12 cellular contexts compared by ENCODE assay signal in the genomic region with DNA sequence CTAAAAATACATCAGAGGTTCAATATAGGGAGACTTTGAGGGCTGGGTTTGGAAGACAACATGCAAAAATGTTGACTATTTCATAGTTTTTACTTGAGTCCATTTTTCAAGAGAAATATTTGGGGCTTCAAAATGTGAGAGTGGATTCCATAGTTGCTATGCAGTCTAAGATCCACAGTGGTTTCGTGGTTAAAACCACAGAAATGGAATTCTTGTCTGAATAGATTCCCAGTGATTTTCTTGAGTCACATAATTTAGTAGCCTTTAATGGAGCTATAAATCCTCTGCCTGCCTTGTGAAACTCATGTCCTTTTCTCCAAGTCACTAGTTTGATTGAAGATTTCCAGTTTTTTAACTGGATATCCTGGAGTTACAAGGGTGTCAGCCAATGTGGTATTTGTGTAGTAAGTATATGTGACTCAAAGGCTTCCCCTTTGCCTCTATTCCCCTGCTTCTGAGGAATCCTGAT.
DNase-seq lines count a peak whose midpoint lies in the region; ATAC-seq and TF ChIP-seq lines count a peak whose summit lies in the region.
"Had no signal": no experiment of that assay in that cellular context is flagged by ENCODE, and none has a peak within 500 bp of the region (broad histone marks: within the 10 kb centered on the region; RNA-seq: fewer than 3 reads in every experiment).

No MANE protein-coding gene starts in this region.

- intact Hi-C loops in Calu3 (cut with micrococcal nuclease; ENCODE audit: unreplicated experiment): no loop called here
- intact Hi-C loops in PC-9 (cut with micrococcal nuclease; ENCODE audit: unreplicated experiment): loop anchor here (5.0 kb wide), 1 partner anchor 119 kb away; no protein-coding TSS in a partner anchor

- no peaks in the 10 kb centered on the region for H3K9me3 ChIP-seq in PC-9 (ENCODE audit: insufficient read depth, low read depth)
- H3K9me3 ChIP-seq: right atrium auricular region had no signal

- BruUV-seq in Calu3 (replicated peaks; lab: Mats Ljungman, UMichigan): no TSS peak
- BruUV-seq in PC-9 (replicated peaks; lab: Mats Ljungman, UMichigan): no TSS peak

- H3K4me3 ChIP-seq in PC-9: no peak overlapping the region
- H3K4me3 ChIP-seq: right atrium auricular region had no signal

- H2AFZ ChIP-seq in PC-9: no peak overlapping the region

- H3K4me3 Mint-ChIP-seq in Calu3 (ENCODE audit: low read depth, unreplicated experiment): no peak overlapping the region
- H3K4me3 Mint-ChIP-seq in chondrocyte (ENCODE audit: unreplicated experiment): no peak overlapping the region
- no peak overlapping the region for H3K4me3 Mint-ChIP-seq in mesothelial cell of epicardium

- DNase-seq in Calu3: no peak
- peak in 1 of 2 experiments; percentile 2 for DNase-seq in PC-9
- no peak for DNase-seq in chondrocyte (ENCODE audit: low spot score)
- no peak for DNase-seq in mesothelial cell of epicardium (ENCODE audit: low spot score in 2 of 2, unreplicated experiment in 2 of 2)
- no peak for DNase-seq in NCI-H1092 (lab: John Stamatoyannopoulos, UW)
- DNase-seq in anterior cingulate cortex (lab: John Stamatoyannopoulos, UW): no peak
- DNase-seq in NCI-H187 (lab: John Stamatoyannopoulos, UW): no peak
- DNase-seq: DMS79 treated with DMSO at 0.1 percent for 48 hours, NCI-H146, trophoblast cell had no signal

- TF ChIP-seq CTCF in Calu3 (IDR thresholded peaks at IDR 0.05; ENCODE audit: unreplicated experiment): no peak
- no peak for TF ChIP-seq CTCF in PC-9 (conservative IDR thresholded peaks at IDR 0.05)
- TF ChIP-seq CTCF in chondrocyte (IDR thresholded peaks at IDR 0.05): no peak
- no peak for TF ChIP-seq CTCF in mesothelial cell of epicardium (IDR thresholded peaks at IDR 0.05; ENCODE audit: unreplicated experiment)

- no peak overlapping the region for H3K4me2 ChIP-seq in PC-9

- H3K36me3 Mint-ChIP-seq in Calu3 (ENCODE audit: insufficient read depth, unreplicated experiment) (no peaks in the 10 kb centered on the region), chondrocyte (ENCODE audit: low read depth) (no peaks in the 10 kb centered on the region), mesothelial cell of epicardium (peaks cover 3% of the 10 kb centered on the region)

- CTCF ChIA-PET in Calu3 (lab: Charles Lee) (no interaction called here), PC-9 (lab: Charles Lee) (no interaction called here)

- H3K4me1 Mint-ChIP-seq in Calu3 (ENCODE audit: low read depth, unreplicated experiment) (peaks cover 12% of the 10 kb centered on the region), chondrocyte (ENCODE audit: low read depth) (peaks cover 38% of the 10 kb centered on the region), mesothelial cell of epicardium (peaks cover 20% of the 10 kb centered on the region)

- no peak for ATAC-seq in GM21825 (IDR thresholded peaks at IDR 0.05; ENCODE audit: unreplicated experiment)

- no peaks in the 10 kb centered on the region for H3K27me3 ChIP-seq in PC-9 (ENCODE audit: insufficient read depth, low read depth)
- H3K27me3 ChIP-seq: right atrium auricular region had no signal

- H3F3A ChIP-seq in PC-9 (ENCODE audit: insufficient read depth, low read depth): no peaks in the 10 kb centered on the region

- H3K9me2 ChIP-seq in PC-9 (ENCODE audit: insufficient read depth): peaks cover 3% of the 10 kb centered on the region; the same call in 1 of the 2 replicates

- H3K27ac Mint-ChIP-seq in Calu3 (ENCODE audit: unreplicated experiment) (peak overlapping the region; percentile 83), chondrocyte (ENCODE audit: unreplicated experiment) (peak overlapping the region; percentile 89), mesothelial cell of epicardium (peak overlapping the region; percentile 80)

- H3K27me3 Mint-ChIP-seq in Calu3 (ENCODE audit: unreplicated experiment) (no peaks in the 10 kb centered on the region), chondrocyte (ENCODE audit: low read depth) (no peaks in the 10 kb centered on the region), mesothelial cell of epicardium (ENCODE audit: low read depth) (no peaks in the 10 kb centered on the region)

- POLR2A ChIA-PET in PC-9 (lab: Charles Lee; ENCODE audit: unreplicated experiment): no interaction called here

- no peaks in the 10 kb centered on the region for H3K79me2 ChIP-seq in PC-9 (ENCODE audit: low read depth)

- H3K27ac ChIP-seq in PC-9: peak overlapping the region; percentile 47
- H3K27ac ChIP-seq: right atrium auricular region had no signal

- no peaks in the 10 kb centered on the region for H3K36me3 ChIP-seq in PC-9 (ENCODE audit: low read depth)
- H3K36me3 ChIP-seq: right atrium auricular region had no signal

- H3K9me3 Mint-ChIP-seq in Calu3 (ENCODE audit: low read depth, unreplicated experiment) (no peaks in the 10 kb centered on the region), chondrocyte (ENCODE audit: low read depth) (peaks cover 6% of the 10 kb centered on the region), mesothelial cell of epicardium (peaks cover 8% of the 10 kb centered on the region)

- peaks cover 13% of the 10 kb centered on the region; the same call in 1 of the 2 replicates for H3K4me1 ChIP-seq in PC-9 (replicated peaks; ENCODE audit: insufficient read depth)

- H4K20me1 ChIP-seq in PC-9 (ENCODE audit: insufficient read depth): no peaks in the 10 kb centered on the region
